Comparison of ENCODE assay signal across 2 cellular contexts in the genomic region with DNA sequence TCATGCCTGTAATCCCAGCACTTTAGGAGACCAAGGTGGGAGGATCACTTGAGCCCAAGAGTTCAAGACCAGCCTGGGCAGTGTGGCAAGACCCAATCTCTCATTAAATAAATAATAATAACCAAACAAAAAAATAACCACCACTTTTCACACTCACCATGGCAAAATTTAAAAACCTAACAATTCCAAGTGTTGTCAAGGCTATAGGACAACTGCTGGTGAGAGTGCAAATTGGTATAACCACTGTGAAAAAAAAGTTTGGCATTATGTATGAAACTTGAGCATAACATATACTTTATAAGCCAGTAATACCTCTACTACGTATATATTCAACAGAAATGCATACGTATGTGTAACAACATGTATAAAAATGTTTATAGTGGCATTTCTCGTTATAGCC.
TF ChIP-seq lines count a peak whose summit lies in the region.

No MANE protein-coding gene starts in this region.

TF ChIP-seq in A549, 52 proteins besides CTCF, POLR2A, EP300 and RAD21:
- TF ChIP-seq ZFP36 (IDR thresholded peaks at IDR 0.05; ENCODE audit: borderline replicate concordance, partially characterized antibody): peak; percentile 11
- TF ChIP-seq, protein P1, sequence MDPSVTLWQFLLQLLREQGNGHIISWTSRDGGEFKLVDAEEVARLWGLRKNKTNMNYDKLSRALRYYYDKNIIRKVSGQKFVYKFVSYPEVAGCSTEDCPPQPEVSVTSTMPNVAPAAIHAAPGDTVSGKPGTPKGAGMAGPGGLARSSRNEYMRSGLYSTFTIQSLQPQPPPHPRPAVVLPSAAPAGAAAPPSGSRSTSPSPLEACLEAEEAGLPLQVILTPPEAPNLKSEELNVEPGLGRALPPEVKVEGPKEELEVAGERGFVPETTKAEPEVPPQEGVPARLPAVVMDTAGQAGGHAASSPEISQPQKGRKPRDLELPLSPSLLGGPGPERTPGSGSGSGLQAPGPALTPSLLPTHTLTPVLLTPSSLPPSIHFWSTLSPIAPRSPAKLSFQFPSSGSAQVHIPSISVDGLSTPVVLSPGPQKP (IDR thresholded peaks at IDR 0.05; ENCODE audit: low read depth, low read length): no peak
- TF ChIP-seq, protein P2, sequence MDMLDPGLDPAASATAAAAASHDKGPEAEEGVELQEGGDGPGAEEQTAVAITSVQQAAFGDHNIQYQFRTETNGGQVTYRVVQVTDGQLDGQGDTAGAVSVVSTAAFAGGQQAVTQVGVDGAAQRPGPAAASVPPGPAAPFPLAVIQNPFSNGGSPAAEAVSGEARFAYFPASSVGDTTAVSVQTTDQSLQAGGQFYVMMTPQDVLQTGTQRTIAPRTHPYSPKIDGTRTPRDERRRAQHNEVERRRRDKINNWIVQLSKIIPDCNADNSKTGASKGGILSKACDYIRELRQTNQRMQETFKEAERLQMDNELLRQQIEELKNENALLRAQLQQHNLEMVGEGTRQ (IDR thresholded peaks at IDR 0.05): no peak
- no peak for TF ChIP-seq SREBF2 (IDR thresholded peaks at IDR 0.05)
- TF ChIP-seq, protein P3, sequence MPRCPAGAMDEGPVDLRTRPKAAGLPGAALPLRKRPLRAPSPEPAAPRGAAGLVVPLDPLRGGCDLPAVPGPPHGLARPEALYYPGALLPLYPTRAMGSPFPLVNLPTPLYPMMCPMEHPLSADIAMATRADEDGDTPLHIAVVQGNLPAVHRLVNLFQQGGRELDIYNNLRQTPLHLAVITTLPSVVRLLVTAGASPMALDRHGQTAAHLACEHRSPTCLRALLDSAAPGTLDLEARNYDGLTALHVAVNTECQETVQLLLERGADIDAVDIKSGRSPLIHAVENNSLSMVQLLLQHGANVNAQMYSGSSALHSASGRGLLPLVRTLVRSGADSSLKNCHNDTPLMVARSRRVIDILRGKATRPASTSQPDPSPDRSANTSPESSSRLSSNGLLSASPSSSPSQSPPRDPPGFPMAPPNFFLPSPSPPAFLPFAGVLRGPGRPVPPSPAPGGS (IDR thresholded peaks at IDR 0.05): no peak

TF ChIP-seq in GM12891, 5 proteins besides CTCF, POLR2A, EP300 and RAD21:
- TF ChIP-seq POU2F2 (IDR thresholded peaks at IDR 0.05; ENCODE audit: low read depth, low read length) (no peak), POLR2AphosphoS5 (IDR thresholded peaks at IDR 0.05; ENCODE audit: low read depth, low read length) (0 out of 2 replicates have a peak, but pooled peaks have one; percentile 5)
